In the genomic region with DNA sequence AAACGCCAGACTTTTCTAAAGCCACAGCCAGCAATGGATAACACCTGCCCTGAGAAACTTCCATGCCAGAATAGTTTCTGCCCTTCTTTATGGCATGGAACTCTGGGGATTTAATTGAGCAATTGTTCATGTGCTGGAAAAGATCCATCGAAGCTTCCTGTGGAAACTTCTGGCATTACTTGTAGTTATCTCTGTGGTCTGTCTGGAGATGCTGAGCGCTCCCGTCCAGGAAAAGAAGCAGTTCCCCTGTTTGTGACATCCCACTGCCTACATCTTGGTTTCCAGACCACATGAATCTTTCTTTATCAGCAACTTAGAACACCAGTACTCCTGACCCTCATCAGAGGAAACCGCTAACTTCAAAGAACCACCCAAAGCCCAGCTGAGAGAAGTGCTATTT, we compare ENCODE assay signal across 21 cellular contexts. TPM values are rescaled to one million over a fixed set of nuclear protein-coding genes. Genes with fewer than 3 reads are reported as not detected.
"Had no signal": no experiment of that assay in that cellular context is flagged by ENCODE, and none has a peak within 500 bp of the region (broad histone marks: within the 10 kb centered on the region; RNA-seq: fewer than 3 reads in every experiment).

No MANE protein-coding gene starts in this region.

- H3K9me3 ChIP-seq: body of pancreas, colonic mucosa, tibial artery had no signal

- H3K4me1 Mint-ChIP-seq: activated CD8-positive, alpha-beta memory T cell treated with anti-CD3 and anti-CD28 coated beads, Interleukin-2, amount 10 ng/mL, durations not matched to agents 7 days and 5 days; immature natural killer cell had no signal

- H3K4me1 ChIP-seq: body of pancreas, tibial artery had no signal

- H3K27ac Mint-ChIP-seq: activated CD4-positive, alpha-beta memory T cell treated with anti-CD3 and anti-CD28 coated beads for 36 hours; activated CD8-positive, alpha-beta memory T cell treated with anti-CD3 and anti-CD28 coated beads, Interleukin-2, amount 10 ng/mL, durations not matched to agents 7 days and 5 days; activated naive CD4-positive, alpha-beta T cell treated with anti-CD3 and anti-CD28 coated beads, Interleukin-2, amount 50 U/mL, for 72 hours; activated T-cell treated with anti-CD3 and anti-CD28 coated beads, Interleukin-2, amount 50 U/mL, for 24 hours; naive thymus-derived CD8-positive, alpha-beta T cell; T-helper 2 cell treated with Interferon-gamma antibody and Interleukin-4, amounts not matched to agents 5 μg/mL and 100 μg/mL, for 36 hours had no signal

- H3K36me3 ChIP-seq: colonic mucosa, tibial artery had no signal

- H3K4me3 ChIP-seq: body of pancreas, colonic mucosa, lung, skin epidermis, tibial artery had no signal

- H3K36me3 Mint-ChIP-seq: activated CD8-positive, alpha-beta memory T cell treated with anti-CD3 and anti-CD28 coated beads, Interleukin-2, amount 10 ng/mL, durations not matched to agents 7 days and 5 days; immature natural killer cell had no signal

- H3K27me3 ChIP-seq: body of pancreas, colonic mucosa, tibial artery had no signal

- H3K27ac ChIP-seq: body of pancreas, colonic mucosa, skin epidermis, tibial artery had no signal

- H3K4me3 Mint-ChIP-seq: activated CD4-positive, alpha-beta memory T cell treated with anti-CD3 and anti-CD28 coated beads for 36 hours; activated CD8-positive, alpha-beta memory T cell treated with anti-CD3 and anti-CD28 coated beads, Interleukin-2, amount 10 ng/mL, durations not matched to agents 7 days and 5 days; activated T-cell treated with anti-CD3 and anti-CD28 coated beads, Interleukin-2, amount 50 U/mL, for 24 hours; immature natural killer cell; naive thymus-derived CD8-positive, alpha-beta T cell; T-helper 2 cell treated with Interferon-gamma antibody and Interleukin-4, amounts not matched to agents 5 μg/mL and 100 μg/mL, for 36 hours had no signal

- H3K9me3 Mint-ChIP-seq: activated CD4-positive, alpha-beta memory T cell treated with anti-CD3 and anti-CD28 coated beads for 36 hours; activated naive CD4-positive, alpha-beta T cell treated with anti-CD3 and anti-CD28 coated beads, Interleukin-2, amount 50 U/mL, for 72 hours; activated T-cell treated with anti-CD3 and anti-CD28 coated beads, Interleukin-2, amount 50 U/mL, for 24 hours; immature natural killer cell; naive thymus-derived CD8-positive, alpha-beta T cell; T-helper 2 cell treated with Interferon-gamma antibody and Interleukin-4, amounts not matched to agents 5 μg/mL and 100 μg/mL, for 36 hours had no signal

- ATAC-seq: activated CD8-positive, alpha-beta memory T cell treated with anti-CD3 and anti-CD28 coated beads, Interleukin-2, amount 10 ng/mL, durations not matched to agents 7 days and 5 days; activated naive CD4-positive, alpha-beta T cell treated with anti-CD3 and anti-CD28 coated beads, Interleukin-2, amount 50 U/mL, for 72 hours; body of pancreas; left colon; naive thymus-derived CD8-positive, alpha-beta T cell had no signal

- DNase-seq: activated CD4-positive, alpha-beta memory T cell treated with anti-CD3 and anti-CD28 coated beads for 36 hours; activated CD8-positive, alpha-beta memory T cell treated with anti-CD3 and anti-CD28 coated beads, Interleukin-2, amount 10 ng/mL, durations not matched to agents 7 days and 5 days; activated effector memory CD4-positive, alpha-beta T cell treated with Interleukin-2 at 50 U/mL for 16 hours; activated T-cell treated with anti-CD3 and anti-CD28 coated beads, Interleukin-2, amount 50 U/mL, for 24 hours; amniotic stem cell; body of pancreas; caudate nucleus; colonic mucosa; effector CD4-positive, alpha-beta T cell; head of caudate nucleus; immature natural killer cell; left colon; naive thymus-derived CD8-positive, alpha-beta T cell; stimulated activated CD4-positive, alpha-beta T cell treated with anti-CD3 and anti-CD28 coated beads, Interleukin-4, amount 100 ng/mL, for 24 hours; stimulated activated naive CD4-positive, alpha-beta T cell; SW 1271; tibial artery had no signal

RNA-seq across cellular contexts. Expression of gene FLT1, which starts 24.6 kb away (rescaled TPM):
- polyA plus RNA-seq: immature natural killer cell had no signal
